Comparison of ENCODE assay signal across 8 cellular contexts in genomic region chr22:20569059-20570058, GRCh38.
DNase-seq lines count a peak whose midpoint lies in the region; TF ChIP-seq lines count a peak whose summit lies in the region.

No MANE protein-coding gene starts in this region.

- H3K4me3 ChIP-seq in AG09309 (ENCODE audit: control insufficient read depth, low read depth, low read length) (no peak overlapping the region), fibroblast of pulmonary artery (replicated peaks; ENCODE audit: low read depth, low read length) (no peak overlapping the region)

- no peaks in the 10 kb centered on the region for H3K27me3 Mint-ChIP-seq in IgD-negative memory B cell
- no peaks in the 10 kb centered on the region for H3K27me3 Mint-ChIP-seq in activated T-cell treated with anti-CD3 and anti-CD28 coated beads, Interleukin-2, amount 50 U/mL, for 24 hours

- peak overlapping the region; percentile 73 to 88 (median 87) for H3K27ac Mint-ChIP-seq in IgD-negative memory B cell
- H3K27ac Mint-ChIP-seq in activated T-cell treated with anti-CD3 and anti-CD28 coated beads, Interleukin-2, amount 50 U/mL, for 24 hours = peak overlapping the region; percentile 87

- TF ChIP-seq CTCF in AG09309 (IDR thresholded peaks at IDR 0.05; ENCODE audit: control insufficient read depth, insufficient read depth, low read depth, low read length, missing control alignments) = no peak
- no peak for TF ChIP-seq CTCF in fibroblast of pulmonary artery (IDR thresholded peaks at IDR 0.05; ENCODE audit: low read length, missing control alignments)

- peaks cover 2% of the 10 kb centered on the region for H3K36me3 Mint-ChIP-seq in IgD-negative memory B cell
- H3K36me3 Mint-ChIP-seq in activated T-cell treated with anti-CD3 and anti-CD28 coated beads, Interleukin-2, amount 50 U/mL, for 24 hours (ENCODE audit: low read depth) = peaks cover 98% of the 10 kb centered on the region

- H3K4me3 Mint-ChIP-seq in IgD-negative memory B cell = peak overlapping the region in 2 of 4 donors; percentile 33 to 87
- H3K4me3 Mint-ChIP-seq in activated T-cell treated with anti-CD3 and anti-CD28 coated beads, Interleukin-2, amount 50 U/mL, for 24 hours = peak overlapping the region; percentile 37

- DNase-seq in AG09309 (ENCODE audit: low read depth) (peak; percentile 94), fibroblast of pulmonary artery (ENCODE audit: low read depth) (peak; percentile 96), renal cortical epithelial cell (ENCODE audit: low read depth) (peak; percentile 96), NCI-H1417 (lab: John Stamatoyannopoulos, UW) (no peak), NCI-H187 treated with DMSO at 0.1 percent for 48 hours (lab: John Stamatoyannopoulos, UW) (no peak), NCI-H2081 treated with DMSO at 0.1 percent for 48 hours (lab: John Stamatoyannopoulos, UW) (no peak)
- peak; percentile 77 for DNase-seq in activated T-cell treated with anti-CD3 and anti-CD28 coated beads, Interleukin-2, amount 50 U/mL, for 24 hours

- H3K4me1 Mint-ChIP-seq in IgD-negative memory B cell = peaks cover 9 to 14% (median 12%) of the 10 kb centered on the region in 3 donors
- peaks cover 74% of the 10 kb centered on the region for H3K4me1 Mint-ChIP-seq in activated T-cell treated with anti-CD3 and anti-CD28 coated beads, Interleukin-2, amount 50 U/mL, for 24 hours (ENCODE audit: low read depth)

- no peaks in the 10 kb centered on the region for H3K9me3 Mint-ChIP-seq in IgD-negative memory B cell
- no peaks in the 10 kb centered on the region for H3K9me3 Mint-ChIP-seq in activated T-cell treated with anti-CD3 and anti-CD28 coated beads, Interleukin-2, amount 50 U/mL, for 24 hours

Comparison
In these comparisons a context has a peak if more than half of its experiments do, and no peak if none do; other contexts are left out.
1. DNase-seq: peak in AG09309 (single experiment), activated T-cell treated with anti-CD3 and anti-CD28 coated beads, Interleukin-2, amount 50 U/mL, for 24 hours (single experiment), fibroblast of pulmonary artery (single experiment) and renal cortical epithelial cell (single experiment); none in NCI-H1417 (0 of 3), NCI-H187 treated with DMSO at 0.1 percent for 48 hours (single experiment) and NCI-H2081 treated with DMSO at 0.1 percent for 48 hours (single experiment).